10 cellular contexts compared by ENCODE assay signal in the genomic region with DNA sequence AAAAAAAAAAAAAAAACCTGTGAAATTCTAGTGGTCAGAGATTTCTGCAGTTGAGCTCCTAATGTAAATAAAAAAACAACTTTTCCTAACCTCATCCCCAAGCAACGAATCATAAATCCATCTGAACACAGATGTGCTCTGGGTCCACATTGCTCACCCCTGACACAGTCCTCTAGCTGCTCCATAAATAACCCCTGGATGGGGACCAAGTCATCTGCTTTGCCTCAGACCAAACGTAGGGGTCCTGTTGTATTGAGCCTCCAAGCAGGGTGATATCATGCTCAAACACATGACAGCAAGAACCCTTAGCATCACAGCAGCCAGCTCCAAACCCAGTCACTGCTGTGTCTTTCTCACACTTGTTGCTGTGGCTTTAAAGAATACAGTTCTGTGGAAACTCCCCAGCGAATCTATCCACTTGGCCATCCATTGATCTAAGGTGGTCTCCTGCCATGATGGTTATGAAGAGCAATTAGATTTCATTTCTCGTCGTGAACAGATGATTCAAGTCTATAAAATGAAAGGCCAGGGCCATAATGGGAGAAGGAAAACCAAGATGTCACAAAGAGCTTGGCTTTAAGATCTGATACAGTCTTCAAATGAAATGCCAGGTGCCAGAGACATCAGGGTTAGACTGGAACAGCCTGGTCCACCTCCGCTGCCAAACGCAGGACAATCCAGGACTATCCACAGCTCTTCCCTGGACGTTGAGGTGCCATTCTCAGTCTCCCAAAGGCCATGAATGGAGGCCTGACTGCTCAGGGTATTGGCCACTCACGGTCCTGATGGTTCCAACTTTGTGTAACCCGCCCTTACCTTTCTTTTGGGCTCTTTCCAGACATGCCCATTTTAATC. TPM values are rescaled to one million over a fixed set of nuclear protein-coding genes. Genes with fewer than 3 reads are reported as not detected.
DNase-seq lines count a peak whose midpoint lies in the region; ATAC-seq, FAIRE-seq and TF ChIP-seq lines count a peak whose summit lies in the region.
"Had no signal": no experiment of that assay in that cellular context is flagged by ENCODE, and none has a peak within 500 bp of the region (broad histone marks: within the 10 kb centered on the region; RNA-seq: fewer than 3 reads in every experiment).

No MANE protein-coding gene starts in this region.

- no peak overlapping the region for H3K4me3 ChIP-seq in GM12878
- no peak overlapping the region for H3K4me3 ChIP-seq in right cardiac atrium (ENCODE audit: low read length)
- no peak overlapping the region for H3K4me3 ChIP-seq in smooth muscle cell
- no peak overlapping the region for H3K4me3 ChIP-seq in lower lobe of right lung

- TF ChIP-seq EP300 in GM12878 (IDR thresholded peaks at IDR 0.05; ENCODE audit: borderline replicate concordance in 1 of 2, control insufficient read depth in 1 of 2, low read depth in 2 of 2, low read length in 2 of 2), result no peak

- H3K27me3 ChIP-seq in GM12878 (replicated peaks in 1 of 2; ENCODE audit: control insufficient read depth in 2 of 2, insufficient read depth in 2 of 2, low read length in 1 of 2), result no peaks in the 10 kb centered on the region
- H3K27me3 ChIP-seq in right cardiac atrium (ENCODE audit: control insufficient read depth, insufficient read depth), result no peaks in the 10 kb centered on the region
- H3K27me3 ChIP-seq in smooth muscle cell (ENCODE audit: low read depth), result no peaks in the 10 kb centered on the region
- no peaks in the 10 kb centered on the region for H3K27me3 ChIP-seq in lower lobe of right lung (ENCODE audit: low read depth)

- SMC1A ChIA-PET in GM12878 (lab: Charles Lee; ENCODE audit: uncharacterized antibody, unreplicated experiment), result no interaction called here

- DNase-seq in H4 (ENCODE audit: low spot score), result peak; percentile 61
- DNase-seq in GM12878 (ENCODE audit: low read depth, low spot score), result no peak
- DNase-seq in right cardiac atrium, result peak in 1 of 3 donors; percentile 29
- no peak for DNase-seq in smooth muscle cell (lab: John Stamatoyannopoulos, UW; ENCODE audit: unreplicated experiment)
- no peak for DNase-seq in activated CD4-positive, CD25-positive, alpha-beta regulatory T cell (lab: John Stamatoyannopoulos, UW)
- DNase-seq in lower lobe of right lung, result no peak
- no peak for DNase-seq in NCI-H82 (lab: John Stamatoyannopoulos, UW)
- DNase-seq: activated naive CD4-positive, alpha-beta T cell treated with Interleukin-2 at 50 U/mL for 16 hours; endodermal cell had no signal

- no peak for TF ChIP-seq POLR2A in GM12878 (IDR thresholded peaks at IDR 0.05; ENCODE audit: low read depth, low read length)

- H3K4me2 ChIP-seq in GM12878 (ENCODE audit: control insufficient read depth, insufficient read depth), result no peak overlapping the region
- no peak overlapping the region for H3K4me2 ChIP-seq in smooth muscle cell

- RAD21 ChIA-PET in GM12878 (lab: Charles Lee; ENCODE audit: unreplicated experiment), result no interaction called here

- peaks cover 6% of the 10 kb centered on the region for H3F3A ChIP-seq in smooth muscle cell (ENCODE audit: low read depth)

- CTCF ChIA-PET in GM12878 (lab: Yijun Ruan, JAX), result interaction anchor here (0.6 to 1.5 kb wide), 2 partner anchors 76 to 684 kb away, joined by 3 read pairs; no protein-coding TSS in a partner anchor

- intact Hi-C loops in GM12878 (cut with micrococcal nuclease; ENCODE audit: unreplicated experiment), result no loop called here
- intact Hi-C loops in right cardiac atrium (cut with DNase I), result loop anchor here in 1 of 4 donors (5.0 kb wide), 1 partner anchor 35 kb away; no protein-coding TSS in a partner anchor
- intact Hi-C loops in lower lobe of right lung (cut with DNase I), result no loop called here

- TF ChIP-seq RAD21 in GM12878 (IDR thresholded peaks at IDR 0.05; ENCODE audit: insufficient read depth, low read depth, low read length), result no peak

- H2AFZ ChIP-seq in GM12878 (ENCODE audit: control insufficient read depth, low read depth, low read length), result no peak overlapping the region
- H2AFZ ChIP-seq in smooth muscle cell (ENCODE audit: low read depth), result no peak overlapping the region

- POLR2A ChIA-PET in GM12878 (lab: Charles Lee), result no interaction called here

- no peak for FAIRE-seq in GM12878 (lab: Jason Lieb, UNC)

- WGBS in GM12878 (ENCODE audit: insufficient coverage, insufficient replicate concordance, low lambda C conversion rate, missing lambda C conversion rate), result 8% methylated on average over 10 of the region's 10 CpGs
- 64% methylated on average over 10 of the region's 10 CpGs for WGBS in right cardiac atrium
- WGBS in smooth muscle cell (ENCODE audit: low lambda C conversion rate), result 76% methylated on average over 10 of the region's 10 CpGs

- peaks cover 18% of the 10 kb centered on the region for H3K4me1 ChIP-seq in GM12878 (ENCODE audit: control insufficient read depth, insufficient read depth, low read length)
- H3K4me1 ChIP-seq in right cardiac atrium (ENCODE audit: control insufficient read depth, insufficient read depth, low read length), result peaks cover 39% of the 10 kb centered on the region
- H3K4me1 ChIP-seq in smooth muscle cell (ENCODE audit: low read depth), result peaks cover 9% of the 10 kb centered on the region
- peaks cover 76% of the 10 kb centered on the region for H3K4me1 ChIP-seq in lower lobe of right lung

- TF ChIP-seq CTCF in GM12878 (IDR thresholded peaks at IDR 0.05 in 2 of 3, conservative IDR thresholded peaks at IDR 0.05 in 1 of 3; ENCODE audit: control insufficient read depth in 2 of 3, extremely low read depth in 1 of 3, insufficient read depth in 1 of 3, low read depth in 3 of 3, low read length in 3 of 3) (no peak), smooth muscle cell (IDR thresholded peaks at IDR 0.05; ENCODE audit: borderline replicate concordance, insufficient read depth, poor library complexity, severe bottlenecking) (no peak), lower lobe of right lung (IDR thresholded peaks at IDR 0.05) (no peak)

- H3K27ac ChIP-seq in GM12878 (ENCODE audit: control insufficient read depth, insufficient read depth) (no peak overlapping the region), right cardiac atrium (ENCODE audit: low read length) (peak overlapping the region; percentile 99), smooth muscle cell (ENCODE audit: low read depth) (peak overlapping the region; percentile 64), lower lobe of right lung (no peak overlapping the region)

- peak; percentile 24 for ATAC-seq in GM12878
- peak; percentile 80 to 83 for ATAC-seq in right cardiac atrium
- ATAC-seq in lower lobe of right lung, result no peak
- ATAC-seq in activated CD4-positive, CD25-positive, alpha-beta regulatory T cell treated with anti-CD3 and anti-CD28 coated beads, Interleukin-2, amount 50 U/mL, for 24 hours, result no peak

- H3K9me3 ChIP-seq in GM12878 (replicated peaks; ENCODE audit: control insufficient read depth, insufficient read depth, low read length) (no peaks in the 10 kb centered on the region), right cardiac atrium (ENCODE audit: control insufficient read depth, low read length) (no peaks in the 10 kb centered on the region), smooth muscle cell (replicated peaks; ENCODE audit: low read depth) (no peaks in the 10 kb centered on the region), lower lobe of right lung (no peaks in the 10 kb centered on the region)

- H4K20me1 ChIP-seq in GM12878 (ENCODE audit: control insufficient read depth, insufficient read depth), result no peaks in the 10 kb centered on the region
- H4K20me1 ChIP-seq in smooth muscle cell (ENCODE audit: low read depth), result no peaks in the 10 kb centered on the region

- no peak overlapping the region for H3K9ac ChIP-seq in GM12878 (ENCODE audit: control insufficient read depth, insufficient read depth, low read length)
- H3K9ac ChIP-seq in smooth muscle cell (ENCODE audit: low read depth), result no peak overlapping the region

- H3K36me3 ChIP-seq in GM12878 (ENCODE audit: control insufficient read depth in 2 of 2, insufficient read depth in 2 of 2, low read length in 1 of 2) (no peaks in the 10 kb centered on the region), smooth muscle cell (ENCODE audit: low read depth) (no peaks in the 10 kb centered on the region), lower lobe of right lung (no peaks in the 10 kb centered on the region)

- no TSS peak for BruUV-seq in GM12878 (replicated peaks; lab: Mats Ljungman, UMichigan)

- in situ Hi-C loops in GM12878 (cut with MboI), result no loop called here

- H3K79me2 ChIP-seq in GM12878 (ENCODE audit: control insufficient read depth, insufficient read depth, low read length), result no peaks in the 10 kb centered on the region; the same call in 1 of the 2 replicates
- no peaks in the 10 kb centered on the region for H3K79me2 ChIP-seq in smooth muscle cell (ENCODE audit: low read depth)

RNA-seq across cellular contexts. Expression of a gene that starts 39.0 kb away (rescaled TPM):
- total RNA-seq in H4 (2014; rRNA removed; shearing (Covaris generic)), result 5.3 and 6.4 TPM in 2 replicates
- 7.1 and 9.3 TPM in 2 replicates for total RNA-seq in GM12878 (2013; cell fraction: nucleolus; rRNA removed)
- total RNA-seq in GM12878 (2014; rRNA removed), result 4.8 and 5.6 TPM in 2 replicates
- total RNA-seq in GM12878 (2014; rRNA removed; fragmentation: Illumina TruSeq; extraction: Trizol), result 3.9 and 4.9 TPM in 2 replicates
- total RNA-seq in GM12878 (2021), result 4.4 and 4.9 TPM in 2 replicates
- polyA plus RNA-seq in GM12878 (2011; ENCODE audit: low read depth), result 2.8 TPM
- 1.2 TPM in 2 replicates for polyA plus RNA-seq in GM12878 (2011; rRNA removed)
- polyA plus RNA-seq in GM12878 (2011; cell fraction: cytosol; rRNA removed), result 0.67 and 0.90 TPM in 2 replicates
- polyA plus RNA-seq in GM12878 (2011; cell fraction: nucleus; rRNA removed), result 2.5 and 3.7 TPM in 2 replicates
- 5.1 and 6.0 TPM in 2 replicates for polyA plus RNA-seq in GM12878 (2012)
- 4.0 and 4.8 TPM in 2 replicates for polyA plus RNA-seq in GM12878 (2014; fragmentation: Illumina TruSeq; extraction: Trizol)
- 1 to 10 TPM in 1 of 2 experiments, under 1 TPM in 1; 0.80 to 1.5 TPM for polyA plus RNA-seq in GM12878 (2014; fragmentation: Nextera tagmentation; extraction: Ambion mirVana)
- 4.8 and 5.5 TPM in 2 replicates for polyA plus RNA-seq in GM12878 (2014; rRNA removed)
- 1 to 10 TPM; 4.0 to 4.7 TPM for polyA plus RNA-seq in GM12878 (2016; fragmentation: Nextera tagmentation; extraction: Ambion mirVana)
- polyA minus RNA-seq in GM12878 (2011; rRNA and poly(A)+ RNA removed), result 2.8 and 4.8 TPM in 2 replicates
- polyA minus RNA-seq in GM12878 (2011; cell fraction: cytosol; rRNA and poly(A)+ RNA removed), result 0.21 and 0.40 TPM in 2 replicates
- 1.2 and 2.0 TPM in 2 replicates for polyA minus RNA-seq in GM12878 (2011; cell fraction: nucleus; rRNA and poly(A)+ RNA removed)
- total RNA-seq in right cardiac atrium, result 10 to 100 TPM; 42.3 to 79.5 (median 52.2) TPM
- polyA plus RNA-seq in right cardiac atrium, result 36.4 TPM
- total RNA-seq in smooth muscle cell, result 4.4 and 15.1 TPM in 2 replicates
- polyA plus RNA-seq in smooth muscle cell, result 0.89 and 2.1 TPM in 2 replicates
- total RNA-seq in lower lobe of right lung, result 30.2 TPM

Comparison
In these comparisons a context has a peak if more than half of its experiments do, and no peak if none do; other contexts are left out.
1. ATAC-seq: peak in GM12878 (single experiment) and right cardiac atrium (2 of 2); none in lower lobe of right lung (0 of 2) and activated CD4-positive, CD25-positive, alpha-beta regulatory T cell treated with anti-CD3 and anti-CD28 coated beads, Interleukin-2, amount 50 U/mL, for 24 hours (0 of 2).
2. H3K27ac ChIP-seq: peak in right cardiac atrium (single experiment) and smooth muscle cell (single experiment); none in GM12878 (single experiment) and lower lobe of right lung (single experiment).